ENCODE assay signal across 1 cellular context in genomic region chr11:30453705-30454104, GRCh38.
TF ChIP-seq lines count a peak whose summit lies in the region.

No MANE protein-coding gene starts in this region.

TF ChIP-seq in H1, 55 proteins besides CTCF, POLR2A, EP300 and RAD21 (continued from another document):
- TF ChIP-seq USF2 (IDR thresholded peaks at IDR 0.05; ENCODE audit: low read length) (no peak), NANOG (IDR thresholded peaks at IDR 0.05; ENCODE audit: insufficient read depth, low read depth, low read length, poor library complexity, severe bottlenecking) (peak; percentile 54), CHD7 (IDR thresholded peaks at IDR 0.05; ENCODE audit: insufficient replicate concordance, low read length) (peak; percentile 33), FOSL1 (IDR thresholded peaks at IDR 0.05; ENCODE audit: insufficient read depth, low read depth, low read length) (no peak), TAF1 (IDR thresholded peaks at IDR 0.05; ENCODE audit: low read depth, low read length) (no peak), CHD2 (IDR thresholded peaks at IDR 0.05; ENCODE audit: low read length) (no peak), JUND (IDR thresholded peaks at IDR 0.05; ENCODE audit: low read length) (no peak), CBX8 (IDR thresholded peaks at IDR 0.05; ENCODE audit: borderline replicate concordance, low read depth, low read length) (no peak), BACH1 (IDR thresholded peaks at IDR 0.05; ENCODE audit: low read length) (no peak), EGR1 (IDR thresholded peaks at IDR 0.05; ENCODE audit: borderline replicate concordance, low read depth, low read length) (no peak), SIRT6 (IDR thresholded peaks at IDR 0.05; ENCODE audit: low read length) (no peak), KDM5A (IDR thresholded peaks at IDR 0.05; ENCODE audit: low read length) (no peak), YY1 (IDR thresholded peaks at IDR 0.05; ENCODE audit: low read depth, low read length) (no peak), CTBP2 (IDR thresholded peaks at IDR 0.05; ENCODE audit: borderline replicate concordance, insufficient read depth, insufficient read length, low read length) (peak; percentile 32), BRCA1 (IDR thresholded peaks at IDR 0.05; ENCODE audit: low read depth, low read length) (no peak), HDAC2 (IDR thresholded peaks at IDR 0.05; ENCODE audit: borderline replicate concordance in 1 of 2, low read depth in 2 of 2, low read length in 2 of 2) (no peak), CREB1 (IDR thresholded peaks at IDR 0.05) (no peak), TCF12 (IDR thresholded peaks at IDR 0.05; ENCODE audit: low read depth, low read length) (peak; percentile 73; the same call in 1 of the 2 replicates), SP4 (IDR thresholded peaks at IDR 0.05; ENCODE audit: low read length) (no peak), TBP (IDR thresholded peaks at IDR 0.05; ENCODE audit: low read depth, low read length) (no peak), BCL11A (IDR thresholded peaks at IDR 0.05; ENCODE audit: low read depth in 2 of 2, low read length in 2 of 2) (no peak), RFX5 (IDR thresholded peaks at IDR 0.05; ENCODE audit: borderline replicate concordance, low read depth, low read length) (no peak), MAX (IDR thresholded peaks at IDR 0.05) (0 out of 2 replicates have a peak, but pooled peaks have one; percentile 28), MAFK (IDR thresholded peaks at IDR 0.05; ENCODE audit: low read depth, low read length) (no peak), CHD1 (IDR thresholded peaks at IDR 0.05; ENCODE audit: low read depth, low read length) (no peak), TEAD4 (IDR thresholded peaks at IDR 0.05; ENCODE audit: low read depth, low read length) (0 out of 2 replicates have a peak, but pooled peaks have one; percentile 20)
